In genomic region chr12:16828891-16829290, GRCh38 we compare ENCODE assay signal across 24 cellular contexts.
"Had no signal": no experiment of that assay in that cellular context is flagged by ENCODE, and none has a peak within 500 bp of the region (broad histone marks: within the 10 kb centered on the region; RNA-seq: fewer than 3 reads in every experiment).

No MANE protein-coding gene starts in this region.

- H3K27me3 ChIP-seq: gastrocnemius medialis, right atrium auricular region, vagina had no signal

- H3K9me3 ChIP-seq: gastrocnemius medialis, prostate gland, right atrium auricular region, thoracic aorta, vagina had no signal

- ATAC-seq: activated CD4-positive, alpha-beta T cell treated with anti-CD3 and anti-CD28 coated beads for 36 hours; activated T-cell treated with anti-CD3 and anti-CD28 coated beads, Interleukin-2, amount 50 U/mL, for 4 hours; esophagus mucosa; gastrocnemius medialis; left colon; natural killer cell treated with Interleukin-12 subunit alpha and Interleukin-12 subunit beta and Interleukin-15 and Interleukin-18, amount 100 ng/mL, for 72 hours had no signal

- H3K4me3 Mint-ChIP-seq: activated B cell treated with CpG ODN at 0.5 μM for 24 hours; activated CD4-positive, alpha-beta T cell treated with anti-CD3 and anti-CD28 coated beads for 36 hours; activated naive CD8-positive, alpha-beta T cell treated with anti-CD3 and anti-CD28 coated beads for 36 hours; activated T-cell treated with anti-CD3 and anti-CD28 coated beads, Interleukin-2, amount 50 U/mL, for 4 hours; memory B cell; natural killer cell treated with Interleukin-12 subunit alpha and Interleukin-12 subunit beta and Interleukin-15 and Interleukin-18, amount 100 ng/mL, for 72 hours; type B pancreatic cell had no signal

- H3K4me3 ChIP-seq: gastrocnemius medialis, prostate gland, right atrium auricular region, thoracic aorta, vagina had no signal

- H3K4me1 ChIP-seq: gastrocnemius medialis, prostate gland, right atrium auricular region, vagina had no signal

- H3K27ac Mint-ChIP-seq: activated B cell treated with CpG ODN at 0.5 μM for 24 hours; activated CD4-positive, alpha-beta T cell treated with anti-CD3 and anti-CD28 coated beads for 36 hours; activated naive CD8-positive, alpha-beta T cell treated with anti-CD3 and anti-CD28 coated beads for 36 hours; activated T-helper 2 cell treated with anti-CD3 and anti-CD28 coated beads, Interferon-gamma antibody, Interleukin-2, Interleukin-4, amounts not matched to agents 10 μg/mL and 5 μg/mL and 100 μg/mL, durations not matched to agents 14 hours and 24 hours and 36 hours; memory B cell; natural killer cell treated with Interleukin-12 subunit alpha and Interleukin-12 subunit beta and Interleukin-15 and Interleukin-18, amount 100 ng/mL, for 72 hours; type B pancreatic cell had no signal

- H3K36me3 ChIP-seq: gastrocnemius medialis, prostate gland, right atrium auricular region, thoracic aorta, vagina had no signal

- H3K27ac ChIP-seq: gastrocnemius medialis, prostate gland, right atrium auricular region, thoracic aorta, vagina had no signal

- H3K36me3 Mint-ChIP-seq: activated naive CD8-positive, alpha-beta T cell treated with anti-CD3 and anti-CD28 coated beads for 36 hours; memory B cell; natural killer cell treated with Interleukin-12 subunit alpha and Interleukin-12 subunit beta and Interleukin-15 and Interleukin-18, amount 100 ng/mL, for 72 hours had no signal

- H3K4me1 Mint-ChIP-seq: activated B cell treated with CpG ODN at 0.5 μM for 24 hours; activated CD4-positive, alpha-beta T cell treated with anti-CD3 and anti-CD28 coated beads for 36 hours; activated naive CD8-positive, alpha-beta T cell treated with anti-CD3 and anti-CD28 coated beads for 36 hours; memory B cell had no signal

- DNase-seq: activated B cell treated with CpG ODN at 0.5 μM for 24 hours; activated CD4-positive, alpha-beta T cell treated with anti-CD3 and anti-CD28 coated beads for 36 hours; activated CD4-positive, alpha-beta T cell treated with anti-CD3 and anti-CD28 coated beads, Interleukin-2, amount 50 U/mL, for 4 hours; activated CD8-positive, alpha-beta memory T cell treated with anti-CD3 and anti-CD28 coated beads, Interleukin-2, amount 50 U/mL, for 48 hours; activated naive CD4-positive, alpha-beta T cell treated with Interleukin-2 at 50 U/mL for 16 hours; activated naive CD8-positive, alpha-beta T cell treated with anti-CD3 and anti-CD28 coated beads for 36 hours; activated T-cell treated with anti-CD3 and anti-CD28 coated beads, Interleukin-2, amount 50 U/mL, for 4 hours; central memory CD4-positive, alpha-beta T cell; effector memory CD4-positive, alpha-beta T cell; gastrocnemius medialis; head of caudate nucleus; hypothalamus; left colon; stimulated activated CD4-positive, alpha-beta T cell treated with anti-CD3 and anti-CD28 coated beads, Interleukin-4, amount 100 ng/mL, for 24 hours; stimulated activated naive CD4-positive, alpha-beta T cell treated with Interleukin-2 at 50 U/mL for 16 hours had no signal

- H3K9me3 Mint-ChIP-seq: activated B cell treated with CpG ODN at 0.5 μM for 24 hours, type B pancreatic cell had no signal

- H3K27me3 Mint-ChIP-seq: activated B cell treated with CpG ODN at 0.5 μM for 24 hours; activated CD4-positive, alpha-beta T cell treated with anti-CD3 and anti-CD28 coated beads for 36 hours; activated naive CD8-positive, alpha-beta T cell treated with anti-CD3 and anti-CD28 coated beads for 36 hours; memory B cell; natural killer cell treated with Interleukin-12 subunit alpha and Interleukin-12 subunit beta and Interleukin-15 and Interleukin-18, amount 100 ng/mL, for 72 hours had no signal
